ENCODE assay signal across 8 cellular contexts in genomic region chr17:60685437-60685836, GRCh38.
"Had no signal": no experiment of that assay in that cellular context is flagged by ENCODE, and none has a peak within 500 bp of the region (broad histone marks: within the 10 kb centered on the region; RNA-seq: fewer than 3 reads in every experiment).

No MANE protein-coding gene starts in this region.

- H3K4me3 Mint-ChIP-seq: IgD-negative memory B cell had no signal

- H3K9me3 Mint-ChIP-seq: IgD-negative memory B cell had no signal

- H3K4me2 ChIP-seq: KMS-11 had no signal

- H3K27me3 Mint-ChIP-seq: IgD-negative memory B cell had no signal

- FAIRE-seq: HepG2, HTR-8/SVneo had no signal

- DNase-seq: IMR-90, KBM-7, KG1 had no signal

- ATAC-seq: HepG2 had no signal

- H3K27ac ChIP-seq: HL-60, KMS-11 had no signal

- H3K27ac Mint-ChIP-seq: IgD-negative memory B cell had no signal

- H3K9ac ChIP-seq: KMS-11 had no signal
